In genomic region chr1:173701299-173701698, GRCh38 we compare ENCODE assay signal across 10 cellular contexts. TPM values are rescaled to one million over a fixed set of nuclear protein-coding genes. Genes with fewer than 3 reads are reported as not detected.
"Had no signal": no experiment of that assay in that cellular context is flagged by ENCODE, and none has a peak within 500 bp of the region (broad histone marks: within the 10 kb centered on the region; RNA-seq: fewer than 3 reads in every experiment).

No MANE protein-coding gene starts in this region.

RNA-seq across cellular contexts. Expression of gene ANKRD45, which starts 31.6 kb away (rescaled TPM):
- total RNA-seq: activated B cell treated with CpG ODN at 0.5 μM for 24 hours; activated CD4-positive, alpha-beta memory T cell treated with anti-CD3 and anti-CD28 coated beads for 36 hours; activated CD4-positive, alpha-beta memory T cell treated with anti-CD3 and anti-CD28 coated beads, Interleukin-2, amount 10 ng/mL, durations not matched to agents 7 days and 5 days; activated CD4-positive, alpha-beta T cell treated with anti-CD3 and anti-CD28 coated beads, Interleukin-2, amount 10 ng/mL, durations not matched to agents 24 days and 14 days; activated CD4-positive, alpha-beta T cell treated with anti-CD3 and anti-CD28 coated beads, Interleukin-2, amount 10 ng/mL, durations not matched to agents 7 days and 5 days; activated CD8-positive, alpha-beta memory T cell treated with anti-CD3 and anti-CD28 coated beads for 36 hours; activated CD8-positive, alpha-beta T cell treated with anti-CD3 and anti-CD28 coated beads for 36 hours; activated CD8-positive, alpha-beta T cell treated with anti-CD3 and anti-CD28 coated beads, Interleukin-2, amount 10 ng/mL, durations not matched to agents 7 days and 5 days; T-helper 1 cell treated with Interleukin-12 subunit alpha and Interleukin-12 subunit beta and Interleukin-4 antibody, amounts not matched to agents 30 ng/mL and 1 ng/mL, for 36 hours; T-helper 17 cell had no signal
